In genomic region chr7:113033959-113034358, GRCh38 we compare ENCODE assay signal across 9 cellular contexts. TPM values are rescaled to one million over a fixed set of nuclear protein-coding genes. Genes with fewer than 3 reads are reported as not detected.
"Had no signal": no experiment of that assay in that cellular context is flagged by ENCODE, and none has a peak within 500 bp of the region (broad histone marks: within the 10 kb centered on the region; RNA-seq: fewer than 3 reads in every experiment).

No MANE protein-coding gene starts in this region.

- H3K27ac ChIP-seq: GM23248, HL-60 had no signal

- DNase-seq: GM23248, GOT3, H7, HFFc6, KBM-7 had no signal

- ATAC-seq: HCT116, HepG2 had no signal

- H3K4me1 ChIP-seq: HAP-1 had no signal

- H3K36me3 ChIP-seq: HAP-1 had no signal

- H3K9me3 ChIP-seq: HAP-1 had no signal

- H3K4me3 ChIP-seq: GM23248, HAP-1 had no signal

RNA-seq across cellular contexts. Expression of gene GPR85, which starts 52.7 kb away (rescaled TPM):
- total RNA-seq: HepG2 had no signal
